In genomic region chr16:25100511-25100910, GRCh38 we compare ENCODE assay signal across 7 cellular contexts.
"Had no signal": no experiment of that assay in that cellular context is flagged by ENCODE, and none has a peak within 500 bp of the region (broad histone marks: within the 10 kb centered on the region; RNA-seq: fewer than 3 reads in every experiment).

No MANE protein-coding gene starts in this region.

- FAIRE-seq: G401.6, GM12878, GM12891, GM12892, GM18507, GM19239 had no signal

- ATAC-seq: GM12878 had no signal

- H3K4me3 ChIP-seq: GM12878 had no signal

- DNase-seq: GDM1 had no signal
